Comparison of ENCODE assay signal across 8 cellular contexts in the genomic region with DNA sequence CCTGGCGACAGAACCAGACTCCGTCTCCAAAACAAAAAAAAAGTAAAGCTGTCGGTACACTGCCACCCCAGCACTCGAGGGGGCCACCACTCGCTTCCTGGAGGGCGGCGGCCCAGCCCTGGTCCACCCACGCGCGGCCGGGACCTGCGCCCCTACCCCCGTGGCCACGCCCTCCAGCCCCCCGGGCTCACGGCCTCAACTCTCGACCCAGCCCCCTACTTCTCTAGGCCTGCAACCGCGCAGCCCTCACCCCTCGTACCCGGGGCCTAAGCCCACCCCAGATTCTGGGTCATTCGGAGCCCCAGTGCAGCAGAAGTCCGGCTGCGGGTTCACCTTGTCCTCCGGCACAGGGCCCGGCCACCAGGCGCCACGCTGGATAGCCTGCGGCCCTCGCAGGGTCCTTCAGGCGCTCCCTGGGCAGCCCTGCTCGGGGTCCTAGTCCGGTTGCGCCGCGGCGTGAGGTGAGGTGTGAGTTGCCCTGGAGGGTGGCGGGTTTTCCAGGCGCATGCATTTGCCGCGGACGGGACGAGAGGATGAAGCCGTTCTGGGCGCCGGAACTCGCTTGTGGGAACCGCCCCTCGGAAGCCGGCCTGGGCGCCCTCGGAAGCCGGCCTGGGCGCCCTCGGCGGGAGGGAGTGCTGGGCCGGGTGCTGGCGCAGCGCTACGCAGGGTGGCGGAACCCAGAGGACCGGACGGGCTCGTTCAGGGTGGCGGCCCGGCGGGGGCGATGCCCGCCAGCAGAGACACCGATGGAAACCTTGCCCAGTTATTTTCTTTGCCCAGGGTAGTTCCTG. TPM values are rescaled to one million over a fixed set of nuclear protein-coding genes. Genes with fewer than 3 reads are reported as not detected.
DNase-seq lines count a peak whose midpoint lies in the region; ATAC-seq and TF ChIP-seq lines count a peak whose summit lies in the region.

A gene (minus strand): TSS at position 348 of the 794 bp plus-strand sequence.

- no peaks in the 10 kb centered on the region for H3K27me3 ChIP-seq in skeletal muscle tissue (ENCODE audit: control insufficient read depth in 3 of 3, insufficient read depth in 3 of 3, low read length in 3 of 3)

- TF ChIP-seq CTCF in 22Rv1 (IDR thresholded peaks at IDR 0.05) (no peak), VCaP (conservative IDR thresholded peaks at IDR 0.05) (no peak)

- peak within 1 kb of the TSS; percentile 67 to 98 (median 93) for H3K9ac ChIP-seq in skeletal muscle tissue (ENCODE audit: low read depth in 1 of 3, low read length in 3 of 3)

- ATAC-seq in GM18858 (IDR thresholded peaks at IDR 0.05; ENCODE audit: unreplicated experiment) (peak; percentile 34), HG03135 (IDR thresholded peaks at IDR 0.05; ENCODE audit: unreplicated experiment) (peak; percentile 72)

- H3K9me3 ChIP-seq in iPS-18c (ENCODE audit: control insufficient read depth, insufficient read depth, low read length), result peaks cover 2% of the 10 kb centered on the region
- no peaks in the 10 kb centered on the region for H3K9me3 ChIP-seq in skeletal muscle tissue (ENCODE audit: control insufficient read depth in 3 of 3, low read length in 3 of 3)

- DNase-seq in NCI-H2196 treated with DMSO at 0.1 percent for 48 hours (lab: John Stamatoyannopoulos, UW; ENCODE audit: unreplicated experiment) (peak; percentile 60), T47D (ENCODE audit: low read depth in 1 of 2, low spot score in 1 of 2) (peak; percentile 66 to 93)

- peaks cover 15 to 23% (median 17%) of the 10 kb centered on the region in 3 donors for H3K4me1 ChIP-seq in skeletal muscle tissue (ENCODE audit: control insufficient read depth in 3 of 3, insufficient read depth in 3 of 3, low read length in 3 of 3)

- H3K27ac ChIP-seq in 22Rv1, result peak within 1 kb of the TSS; percentile 97
- H3K27ac ChIP-seq in VCaP, result peak within 1 kb of the TSS; percentile 98
- H3K27ac ChIP-seq in skeletal muscle tissue (ENCODE audit: low read depth, low read length), result peak within 1 kb of the TSS; percentile 94

- H3K4me3 ChIP-seq in iPS-18c (ENCODE audit: insufficient read depth, low read depth, low read length) (peak within 1 kb of the TSS; percentile 97), skeletal muscle tissue (ENCODE audit: low read length in 3 of 3) (peak within 1 kb of the TSS; percentile 73 to 94 (median 92))

- in situ Hi-C loops in T47D (cut with HindIII; ENCODE audit: low pct_unique_long_range_greater_than_20kb, low sequenced_read_pairs), result no loop called here

- peaks cover 11 to 21% (median 21%) of the 10 kb centered on the region in 3 donors for H3K36me3 ChIP-seq in skeletal muscle tissue (ENCODE audit: control insufficient read depth in 3 of 3, insufficient read depth in 3 of 3, low read length in 3 of 3)

RNA-seq across cellular contexts. Expression of the gene that starts here (rescaled TPM):
- total RNA-seq in skeletal muscle tissue, result 18.8 TPM

Comparison
In these comparisons a context has a peak if more than half of its experiments do, and no peak if none do; other contexts are left out.
1. Peak in every context shown above with its lines: DNase-seq, ATAC-seq, H3K4me3 ChIP-seq and H3K27ac ChIP-seq.